1 cellular context compared by ENCODE assay signal in genomic region chr20:10984294-10984693, GRCh38.
TF ChIP-seq lines count a peak whose summit lies in the region.

No MANE protein-coding gene starts in this region.

TF ChIP-seq in HepG2, 621 proteins besides CTCF, POLR2A, EP300 and RAD21 (continued from another document):
- TF ChIP-seq ZHX1 (CRISPR knock-in tag; IDR thresholded peaks at IDR 0.05; ENCODE audit: low read depth): no peak
- no peak for TF ChIP-seq BRF2 (CRISPR knock-in tag; IDR thresholded peaks at IDR 0.05)
- TF ChIP-seq ZNF570 (CRISPR knock-in tag; IDR thresholded peaks at IDR 0.05; ENCODE audit: borderline replicate concordance): no peak
- TF ChIP-seq SMAD1 (CRISPR knock-in tag; IDR thresholded peaks at IDR 0.05; ENCODE audit: borderline replicate concordance, low read depth): no peak
- no peak for TF ChIP-seq ONECUT2 (CRISPR knock-in tag; IDR thresholded peaks at IDR 0.05)
- no peak for TF ChIP-seq ZNF879 (CRISPR knock-in tag; IDR thresholded peaks at IDR 0.05)
- TF ChIP-seq ATF3 (CRISPR knock-in tag; IDR thresholded peaks at IDR 0.05): no peak
